In the genomic region with DNA sequence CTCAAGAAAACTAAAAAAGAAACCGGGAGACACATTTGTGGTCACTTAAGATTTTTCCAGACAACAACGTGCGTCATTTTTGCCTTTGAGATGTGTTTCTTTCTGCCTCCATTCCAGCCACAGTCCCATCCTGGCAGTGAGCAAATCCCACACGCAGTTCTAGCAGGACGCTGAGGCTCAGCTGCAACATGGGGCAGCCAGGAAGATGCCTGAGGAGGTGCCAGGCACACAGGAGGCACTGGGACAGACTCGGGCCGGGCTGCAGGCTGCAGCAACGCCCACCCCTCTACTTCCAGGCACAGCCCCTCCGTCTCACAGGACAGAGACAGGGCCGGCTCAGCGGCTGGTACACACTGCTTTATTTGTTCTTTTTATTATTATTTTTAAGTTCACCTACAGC, we compare ENCODE assay signal across 15 cellular contexts. TPM values are rescaled to one million over a fixed set of nuclear protein-coding genes. Genes with fewer than 3 reads are reported as not detected.
DNase-seq lines count a peak whose midpoint lies in the region; ATAC-seq, FAIRE-seq and TF ChIP-seq lines count a peak whose summit lies in the region.
"Had no signal": no experiment of that assay in that cellular context is flagged by ENCODE, and none has a peak within 500 bp of the region (broad histone marks: within the 10 kb centered on the region; RNA-seq: fewer than 3 reads in every experiment).

No MANE protein-coding gene starts in this region.

- CTCF ChIA-PET in HepG2 (lab: Yijun Ruan, JAX; ENCODE audit: low intra/inter-chr PET ratio, low total read pairs), result no interaction called here

- H3K27me3 ChIP-seq in GM23248 (replicated peaks; ENCODE audit: insufficient read depth) (no peaks in the 10 kb centered on the region), RWPE2 (ENCODE audit: insufficient read depth, poor library complexity, severe bottlenecking) (no peaks in the 10 kb centered on the region), HepG2 (ENCODE audit: control insufficient read depth in 1 of 2, insufficient read depth in 2 of 2, low read length in 2 of 2) (peaks cover 6 to 27% of the 10 kb centered on the region in 2 experiments; a peak in 3 of 5 replicates), spleen (replicated peaks in 1 of 7) (no peaks in the 10 kb centered on the region)
- H3K27me3 ChIP-seq: thyroid gland had no signal

- peaks cover 18% of the 10 kb centered on the region for H3K36me3 ChIP-seq in GM23248 (ENCODE audit: low read depth)
- H3K36me3 ChIP-seq in RWPE2 (ENCODE audit: low read depth), result peaks cover 30% of the 10 kb centered on the region
- H3K36me3 ChIP-seq in HepG2 (replicated peaks in 1 of 2; ENCODE audit: control insufficient read depth in 1 of 2, insufficient read depth in 2 of 2, low read length in 2 of 2), result peaks cover 1 to 5% of the 10 kb centered on the region in 2 experiments; a peak in 3 of 5 replicates
- H3K36me3 ChIP-seq in spleen, result peaks cover 2 to 48% (median 25%) of the 10 kb centered on the region in 6 donors
- H3K36me3 ChIP-seq: SJCRH30 had no signal

- H3K9ac ChIP-seq in GM23248 (peak overlapping the region; percentile 68; the same call in 1 of the 2 replicates), HepG2 (ENCODE audit: insufficient read depth, low read depth, low read length) (no peak overlapping the region)

- H3K9me2 ChIP-seq in GM23248 (ENCODE audit: insufficient read depth), result no peaks in the 10 kb centered on the region

- intact Hi-C loops in HepG2 (cut with micrococcal nuclease; ENCODE audit: unreplicated experiment) (no loop called here), spleen (cut with DNase I; ENCODE audit: low total_unique reads) (no loop called here)

- H3K27ac ChIP-seq in GM23248 (peak overlapping the region; percentile 67; the same call in 1 of the 2 replicates), RWPE2 (ENCODE audit: poor library complexity, severe bottlenecking) (peak overlapping the region; percentile 74), HepG2 (ENCODE audit: extremely low read length, insufficient read depth, low read length) (no peak overlapping the region), spleen (peak overlapping the region in 2 of 8 donors; percentile 1 to 78)
- H3K27ac ChIP-seq: SJCRH30 had no signal

- DNase-seq in GM23248 (peak; percentile 30), RWPE2 (ENCODE audit: low spot score) (no peak), HepG2 (ENCODE audit: low spot score) (no peak), spleen (peak; percentile 54), NCI-H1105 (lab: John Stamatoyannopoulos, UW) (no peak), middle frontal gyrus (ENCODE audit: extremely low spot score, low spot score) (no peak)
- DNase-seq: activated gamma-delta T cell treated with Interleukin-2 at 50 U/mL for 16 hours; islet precursor cell; naive thymus-derived CD8-positive, alpha-beta T cell; NCI-H774; stimulated activated naive CD4-positive, alpha-beta T cell treated with Interleukin-2 at 50 U/mL for 16 hours; thyroid gland had no signal

- H3K79me2 ChIP-seq in GM23248 (ENCODE audit: insufficient read depth), result no peaks in the 10 kb centered on the region
- H3K79me2 ChIP-seq in HepG2 (ENCODE audit: insufficient read depth, low read length), result no peaks in the 10 kb centered on the region

- POLR2A ChIA-PET in HepG2 (lab: Yijun Ruan, JAX), result interaction anchor here (1.5 to 1.8 kb wide), 3 partner anchors 13 to 426 kb away, joined by 5 to 7 read pairs (median 6); a partner anchor contains a TSS

- H3K4me3 ChIP-seq in GM23248 (no peak overlapping the region), RWPE2 (ENCODE audit: severe bottlenecking) (no peak overlapping the region), HepG2 (replicated peaks in 1 of 3; ENCODE audit: insufficient read depth in 1 of 3, low read depth in 2 of 3, low read length in 3 of 3) (no peak overlapping the region), spleen (no peak overlapping the region)
- H3K4me3 ChIP-seq: thyroid gland had no signal

- 36 to 38% methylated on average over 11 of the region's 11 CpGs for WGBS in GM23248 (ENCODE audit: low coverage in 1 of 2, low lambda C conversion rate in 2 of 2, missing lambda C conversion rate in 2 of 2), 2 experiments
- 43% methylated on average over 11 of the region's 11 CpGs for WGBS in HepG2 (ENCODE audit: low lambda C conversion rate)
- WGBS in spleen, 5 donors, result 69 to 85% (median 81%) methylated on average over 11 of the region's 11 CpGs

- in situ Hi-C loops in GM23248 (cut with MboI) (loop anchor here (10.0 kb wide), 1 partner anchor 242 kb away; no protein-coding TSS in a partner anchor), HepG2 (cut with HindIII; ENCODE audit: extremely low pct_ligation_motif_present, low pct_unique_long_range_greater_than_20kb) (no loop called here)

- peaks cover 9% of the 10 kb centered on the region; the same call in 1 of the 2 replicates for H3F3A ChIP-seq in GM23248 (ENCODE audit: insufficient read depth)

- FAIRE-seq in HepG2 (lab: Jason Lieb, UNC), result no peak
- FAIRE-seq: endothelial cell of umbilical vein had no signal

- ATAC-seq in RWPE2 (ENCODE audit: low read depth), result no peak
- no peak for ATAC-seq in HepG2
- no peak for ATAC-seq in GM18502 (IDR thresholded peaks at IDR 0.05; ENCODE audit: poor library complexity, unreplicated experiment)
- ATAC-seq: naive thymus-derived CD8-positive, alpha-beta T cell had no signal

- peak overlapping the region; percentile 83 for H2AFZ ChIP-seq in GM23248
- H2AFZ ChIP-seq in HepG2 (ENCODE audit: low read length), result no peak overlapping the region

- TF ChIP-seq CTCF in RWPE2 (IDR thresholded peaks at IDR 0.05; ENCODE audit: poor library complexity, severe bottlenecking) (no peak), HepG2 (CRISPR knock-in tag; IDR thresholded peaks at IDR 0.05) (no peak), spleen (IDR thresholded peaks at IDR 0.05 in 8 of 11, conservative IDR thresholded peaks at IDR 0.05 in 3 of 11) (no peak)

- H3K4me2 ChIP-seq in GM23248 (ENCODE audit: unreplicated experiment) (peak overlapping the region; percentile 63), HepG2 (ENCODE audit: low read depth, low read length) (peak overlapping the region; percentile 89)

- TF ChIP-seq RAD21 in HepG2 (CRISPR knock-in tag; IDR thresholded peaks at IDR 0.05), result no peak

- H4K20me1 ChIP-seq in GM23248 (ENCODE audit: insufficient read depth), result no peaks in the 10 kb centered on the region
- H4K20me1 ChIP-seq in HepG2 (ENCODE audit: insufficient read depth, low read length), result no peaks in the 10 kb centered on the region

- TF ChIP-seq EP300 in HepG2 (IDR thresholded peaks at IDR 0.05; ENCODE audit: low read depth in 2 of 2, low read length in 2 of 2), result no peak
- no peak for TF ChIP-seq EP300 in HepG2 (CRISPR knock-in tag; IDR thresholded peaks at IDR 0.05; ENCODE audit: borderline replicate concordance)

- TF ChIP-seq POLR2A in HepG2 (IDR thresholded peaks at IDR 0.05; ENCODE audit: insufficient read depth in 1 of 2, low read depth in 2 of 2, low read length in 2 of 2) (no peak), spleen (IDR thresholded peaks at IDR 0.05) (no peak)

- H3K9me3 ChIP-seq in GM23248 (ENCODE audit: low read depth) (no peaks in the 10 kb centered on the region), RWPE2 (ENCODE audit: severe bottlenecking) (no peaks in the 10 kb centered on the region), HepG2 (ENCODE audit: low read length) (no peaks in the 10 kb centered on the region), spleen (no peaks in the 10 kb centered on the region)
- H3K9me3 ChIP-seq: SJCRH30, thyroid gland had no signal

- peaks cover 13% of the 10 kb centered on the region for H3K4me1 ChIP-seq in GM23248 (ENCODE audit: insufficient read depth)
- peaks cover 13% of the 10 kb centered on the region for H3K4me1 ChIP-seq in RWPE2 (ENCODE audit: insufficient read depth, poor library complexity, severe bottlenecking)
- H3K4me1 ChIP-seq in HepG2 (ENCODE audit: insufficient read depth, low read length), result peaks cover 27% of the 10 kb centered on the region
- H3K4me1 ChIP-seq in spleen, result peaks cover 8 to 62% (median 38%) of the 10 kb centered on the region in 6 donors

- no TSS peak for BruUV-seq in HepG2 (replicated peaks; lab: Mats Ljungman, UMichigan)

RNA-seq across cellular contexts. Expression of a gene that starts 13.1 kb away (rescaled TPM):
- total RNA-seq in GM23248 (2014; rRNA removed; shearing (Covaris generic)), result 5.8 and 6.6 TPM in 2 replicates
- 4.8 and 4.9 TPM in 2 replicates for polyA plus RNA-seq in GM23248 (2016; fragmentation: Nextera tagmentation; extraction: Ambion mirVana)
- 2.5 and 3.1 TPM in 2 replicates for total RNA-seq in HepG2 (2016; rRNA removed; fragmentation: Illumina TruSeq; extraction: Trizol)
- total RNA-seq in HepG2 (2016; cell fraction: cytosol; rRNA removed; fragmentation: Illumina TruSeq; extraction: Trizol; ENCODE audit: low read depth), result 0.53 and 0.71 TPM in 2 replicates
- 2.6 and 2.9 TPM in 2 replicates for total RNA-seq in HepG2 (2016; cell fraction: insoluble cytoplasmic fraction; rRNA removed; fragmentation: Illumina TruSeq; extraction: Trizol)
- total RNA-seq in HepG2 (2016; cell fraction: membrane; rRNA removed; fragmentation: Illumina TruSeq; extraction: Trizol), result 3.0 and 3.1 TPM in 2 replicates
- total RNA-seq in HepG2 (2016; cell fraction: nucleus; rRNA removed; fragmentation: Illumina TruSeq; extraction: Trizol), result 2.7 and 3.1 TPM in 2 replicates
- polyA plus RNA-seq in HepG2 (2011; rRNA removed), result 11.8 and 16.9 TPM in 2 replicates
- 5.0 and 9.2 TPM in 2 replicates for polyA plus RNA-seq in HepG2 (2011; cell fraction: cytosol; rRNA removed)
- 5.8 and 9.5 TPM in 2 replicates for polyA plus RNA-seq in HepG2 (2011; cell fraction: nucleus; rRNA removed)
- polyA plus RNA-seq in HepG2 (2012), result 8.7 and 11.2 TPM in 2 replicates
- 0.48 and 0.57 TPM in 2 replicates for polyA plus RNA-seq in HepG2 (2016; cell fraction: cytosol; fragmentation: Illumina TruSeq; extraction: Trizol; ENCODE audit: low read depth)
- polyA plus RNA-seq in HepG2 (2016; cell fraction: insoluble cytoplasmic fraction; fragmentation: Illumina TruSeq; extraction: Trizol; ENCODE audit: low read depth), result 2.9 and 3.2 TPM in 2 replicates
- polyA plus RNA-seq in HepG2 (2016; cell fraction: membrane; fragmentation: Illumina TruSeq; extraction: Trizol; ENCODE audit: low read depth), result 1.8 and 2.0 TPM in 2 replicates
- polyA plus RNA-seq in HepG2 (2016; cell fraction: nucleus; fragmentation: Illumina TruSeq; extraction: Trizol; ENCODE audit: insufficient read depth, low read depth), result 4.8 and 5.6 TPM in 2 replicates
- polyA minus RNA-seq in HepG2 (2011; rRNA and poly(A)+ RNA removed; ENCODE audit: low replicate concordance), result 22.9 and 78.5 TPM in 2 replicates
- 5.3 and 10.4 TPM in 2 replicates for polyA minus RNA-seq in HepG2 (2011; cell fraction: cytosol; rRNA and poly(A)+ RNA removed)
- 7.1 and 10.8 TPM in 2 replicates for polyA minus RNA-seq in HepG2 (2011; cell fraction: nucleus; rRNA and poly(A)+ RNA removed)
- 10 to 100 TPM; 18.3 to 46.1 (median 33.5) TPM for total RNA-seq in spleen
- polyA plus RNA-seq in spleen, result 10 to 100 TPM in 1 of 3 donors, 1 to 10 TPM in 2; 5.4 to 13.3 (median 8.0) TPM

RNA-seq across cellular contexts. Expression of a gene that starts 23.8 kb away (rescaled TPM):
- 6.1 and 7.1 TPM in 2 replicates for total RNA-seq in GM23248 (2014; rRNA removed; shearing (Covaris generic))
- polyA plus RNA-seq in GM23248 (2016; fragmentation: Nextera tagmentation; extraction: Ambion mirVana), result 2.8 and 3.1 TPM in 2 replicates
- not detected in 2 replicates for total RNA-seq in HepG2 (2016; rRNA removed; fragmentation: Illumina TruSeq; extraction: Trizol)
- total RNA-seq in HepG2 (2016; cell fraction: cytosol; rRNA removed; fragmentation: Illumina TruSeq; extraction: Trizol; ENCODE audit: low read depth), result 0.09 TPM in 1 of 2 replicates, not detected in the other
- total RNA-seq in HepG2 (2016; cell fraction: insoluble cytoplasmic fraction; rRNA removed; fragmentation: Illumina TruSeq; extraction: Trizol), result not detected in 2 replicates
- total RNA-seq in HepG2 (2016; cell fraction: membrane; rRNA removed; fragmentation: Illumina TruSeq; extraction: Trizol), result 0.14 TPM in 1 of 2 replicates, not detected in the other
- total RNA-seq in HepG2 (2016; cell fraction: nucleus; rRNA removed; fragmentation: Illumina TruSeq; extraction: Trizol), result not detected in 2 replicates
- 0.04 TPM in 2 replicates for polyA plus RNA-seq in HepG2 (2011; rRNA removed)
- 0.04 and 0.12 TPM in 2 replicates for polyA plus RNA-seq in HepG2 (2011; cell fraction: cytosol; rRNA removed)
- 0.03 TPM in 1 of 2 replicates, not detected in the other for polyA plus RNA-seq in HepG2 (2011; cell fraction: nucleus; rRNA removed)
- polyA plus RNA-seq in HepG2 (2012), result 0.13 TPM in 1 of 2 replicates, not detected in the other
- polyA plus RNA-seq in HepG2 (2016; cell fraction: cytosol; fragmentation: Illumina TruSeq; extraction: Trizol; ENCODE audit: low read depth), result not detected in 2 replicates
- polyA plus RNA-seq in HepG2 (2016; cell fraction: insoluble cytoplasmic fraction; fragmentation: Illumina TruSeq; extraction: Trizol; ENCODE audit: low read depth), result not detected in 2 replicates
- polyA plus RNA-seq in HepG2 (2016; cell fraction: membrane; fragmentation: Illumina TruSeq; extraction: Trizol; ENCODE audit: low read depth), result not detected in 2 replicates
- polyA plus RNA-seq in HepG2 (2016; cell fraction: nucleus; fragmentation: Illumina TruSeq; extraction: Trizol; ENCODE audit: insufficient read depth, low read depth), result not detected in 2 replicates
- polyA minus RNA-seq in HepG2 (2011; rRNA and poly(A)+ RNA removed; ENCODE audit: low replicate concordance), result 0.16 TPM in 1 of 2 replicates, not detected in the other
- polyA minus RNA-seq in HepG2 (2011; cell fraction: cytosol; rRNA and poly(A)+ RNA removed), result not detected in 2 replicates
- polyA minus RNA-seq in HepG2 (2011; cell fraction: nucleus; rRNA and poly(A)+ RNA removed), result not detected in 2 replicates
- 1 to 10 TPM in 6 of 7 donors, under 1 TPM in 1; 0.97 to 2.9 (median 1.7) TPM for total RNA-seq in spleen
- polyA plus RNA-seq in spleen, result under 1 TPM; 0.38 to 0.56 (median 0.43) TPM
- total RNA-seq: endothelial cell of umbilical vein; naive thymus-derived CD8-positive, alpha-beta T cell; SJCRH30 had no signal
- polyA plus RNA-seq: endothelial cell of umbilical vein; naive thymus-derived CD8-positive, alpha-beta T cell had no signal

Comparison
In these comparisons a context has a peak if more than half of its experiments do, and no peak if none do; other contexts are left out.
1. DNase-seq: peak in GM23248 (single experiment) and spleen (single experiment); none in RWPE2 (single experiment), HepG2 (single experiment), NCI-H1105 (single experiment) and middle frontal gyrus (single experiment).